Comparison of ENCODE assay signal across 20 cellular contexts in genomic region chr3:56304069-56304468, GRCh38.
A peak's percentile ranks its signal among the peaks of the same experiment; 100 is the strongest.
DNase-seq lines count a peak whose midpoint lies in the region; ATAC-seq, FAIRE-seq and TF ChIP-seq lines count a peak whose summit lies in the region.
"Had no signal": no experiment of that assay in that cellular context is flagged by ENCODE, and none has a peak within 500 bp of the region (broad histone marks: within the 10 kb centered on the region; RNA-seq: fewer than 3 reads in every experiment).

No MANE protein-coding gene starts in this region.

- ATAC-seq in heart left ventricle, result no peak
- no peak for ATAC-seq in stimulated activated naive CD8-positive, alpha-beta T cell treated with anti-CD3 and anti-CD28 coated beads, Interleukin-15, amount 100 ng/mL, for 72 hours

- H4K20me1 ChIP-seq in OCI-LY3 (ENCODE audit: insufficient read depth, low read length), result no peaks in the 10 kb centered on the region
- no peaks in the 10 kb centered on the region for H4K20me1 ChIP-seq in H1 (replicated peaks in 1 of 2; ENCODE audit: control insufficient read depth in 1 of 2, insufficient read depth in 2 of 2, low read length in 2 of 2)
- H4K20me1 ChIP-seq: BLaER1 treated with 17β-estradiol and CSF1 and Interleukin-3, amounts not matched to agents 10 nM and 100 nM had no signal

- WGBS in heart left ventricle, 4 donors, result 76 to 89% (median 78%) methylated on average over 1 of the region's 1 CpG
- 65% methylated on average over 1 of the region's 1 CpG; no CpG with 5 or more reads in 1 of the 2 experiments for WGBS in H1 (ENCODE audit: extremely low coverage in 1 of 2, insufficient coverage in 1 of 2, insufficient read length in 1 of 2, insufficient replicate concordance in 2 of 2, low coverage in 1 of 2, low lambda C conversion rate in 2 of 2, missing lambda C conversion rate in 1 of 2), 2 experiments
- 58 to 79% (median 59%) methylated on average over 1 of the region's 1 CpG for WGBS in small intestine, 3 donors

- H2BK5ac ChIP-seq in H1 (ENCODE audit: low read depth, low read length), result no peak overlapping the region

- H2BK120ac ChIP-seq in H1 (replicated peaks; ENCODE audit: low read depth, low read length), result no peak overlapping the region

- no peak for DNase-seq in cardiac muscle cell (ENCODE audit: low read depth in 1 of 2, low spot score in 1 of 2)
- DNase-seq in heart left ventricle, result no peak
- no peak for DNase-seq in H1 (ENCODE audit: low read depth in 1 of 2, low spot score in 2 of 2)
- DNase-seq in small intestine, result no peak
- no peak for DNase-seq in activated gamma-delta T cell treated with Interleukin-2 at 50 U/mL for 16 hours
- no peak for DNase-seq in stimulated activated naive CD8-positive, alpha-beta T cell treated with anti-CD3 and anti-CD28 coated beads, Interleukin-15, amount 100 ng/mL, for 72 hours
- DNase-seq in hepatic stellate cell (ENCODE audit: low spot score), result no peak
- DNase-seq: 8988T; CD4-positive, alpha-beta T cell; COR-L47; DMS53; DMS79 treated with DMSO at 0.1 percent for 48 hours; GF-D8 had no signal

- CTCF ChIA-PET in H1 (lab: Charles Lee; ENCODE audit: partially characterized antibody), result interaction anchor here (0.8 to 4.5 kb wide), 25 partner anchors 9 to 585 kb away, joined by 3 to 44 read pairs (median 5); no protein-coding TSS in a partner anchor

- no peak overlapping the region for H4K91ac ChIP-seq in H1 (replicated peaks; ENCODE audit: insufficient read length, low read length)

- H3K4me3 Mint-ChIP-seq in stimulated activated naive CD8-positive, alpha-beta T cell treated with anti-CD3 and anti-CD28 coated beads, Interleukin-15, amount 100 ng/mL, for 72 hours, result no peak overlapping the region
- H3K4me3 Mint-ChIP-seq: CD14-positive monocyte; CD4-positive, alpha-beta T cell; H9 had no signal

- no peak overlapping the region for H3K4me3 ChIP-seq in cardiac muscle cell
- no peak overlapping the region for H3K4me3 ChIP-seq in heart left ventricle
- H3K4me3 ChIP-seq in OCI-LY3 (ENCODE audit: low read length), result no peak overlapping the region
- no peak overlapping the region for H3K4me3 ChIP-seq in H1 (ENCODE audit: extremely low read depth in 1 of 4, insufficient read depth in 2 of 4, low read depth in 3 of 4, low read length in 4 of 4)
- H3K4me3 ChIP-seq in small intestine (ENCODE audit: low read depth in 1 of 2, low read length in 2 of 2), result no peak overlapping the region
- H3K4me3 ChIP-seq: A549; BLaER1 treated with 17β-estradiol and CSF1 and Interleukin-3, amounts not matched to agents 10 nM and 100 nM had no signal

- intact Hi-C loops in heart left ventricle (cut with DNase I), result no loop called here

- POLR2A ChIA-PET in H1 (lab: Charles Lee; ENCODE audit: partially characterized antibody), result no interaction called here

- peak; percentile 19 for FAIRE-seq in H1 (lab: Jason Lieb, UNC)
- FAIRE-seq in small intestine (lab: Jason Lieb, UNC), result peak; percentile 5
- FAIRE-seq: A549, GM12892 had no signal

- H3K27me3 ChIP-seq in cardiac muscle cell (no peaks in the 10 kb centered on the region), heart left ventricle (no peaks in the 10 kb centered on the region), OCI-LY3 (ENCODE audit: low read depth, low read length) (peaks cover 18% of the 10 kb centered on the region), H1 (replicated peaks in 1 of 4; ENCODE audit: control insufficient read depth in 3 of 4, extremely low read depth in 1 of 4, insufficient read depth in 3 of 4, low read length in 3 of 4) (no peaks in the 10 kb centered on the region), small intestine (ENCODE audit: control insufficient read depth in 2 of 2, insufficient read depth in 2 of 2, low read length in 2 of 2) (no peaks in the 10 kb centered on the region)
- H3K27me3 ChIP-seq: BE2C; BLaER1 treated with 17β-estradiol and CSF1 and Interleukin-3, amounts not matched to agents 10 nM and 100 nM had no signal

- H3K4me1 Mint-ChIP-seq in stimulated activated naive CD8-positive, alpha-beta T cell treated with anti-CD3 and anti-CD28 coated beads, Interleukin-15, amount 100 ng/mL, for 72 hours, result no peaks in the 10 kb centered on the region
- H3K4me1 Mint-ChIP-seq: CD14-positive monocyte had no signal

- H3K79me2 ChIP-seq in OCI-LY3 (ENCODE audit: low read length), result no peaks in the 10 kb centered on the region
- no peaks in the 10 kb centered on the region for H3K79me2 ChIP-seq in H1 (ENCODE audit: control insufficient read depth in 1 of 2, insufficient read depth in 2 of 2, low read length in 2 of 2)

- no peaks in the 10 kb centered on the region for H3K23me2 ChIP-seq in H1 (ENCODE audit: low read depth, low read length)

- H3K14ac ChIP-seq in H1 (ENCODE audit: insufficient read length), result no peak overlapping the region

- TF ChIP-seq POLR2A in heart left ventricle (IDR thresholded peaks at IDR 0.05), result no peak
- TF ChIP-seq POLR2A in H1 (IDR thresholded peaks at IDR 0.05; ENCODE audit: control extremely low read depth in 1 of 2, low read depth in 2 of 2, low read length in 2 of 2), result no peak

- no peak overlapping the region for H2BK20ac ChIP-seq in H1 (ENCODE audit: low read length)

- H3K36me3 ChIP-seq in cardiac muscle cell (no peaks in the 10 kb centered on the region), heart left ventricle (no peaks in the 10 kb centered on the region), OCI-LY3 (replicated peaks; ENCODE audit: low read depth, low read length) (no peaks in the 10 kb centered on the region), H1 (ENCODE audit: control insufficient read depth in 2 of 4, insufficient read depth in 4 of 4, low read length in 3 of 4) (no peaks in the 10 kb centered on the region), small intestine (ENCODE audit: control insufficient read depth in 2 of 2, insufficient read depth in 2 of 2, low read length in 2 of 2) (no peaks in the 10 kb centered on the region)
- H3K36me3 ChIP-seq: BE2C; BLaER1 treated with 17β-estradiol and CSF1 and Interleukin-3, amounts not matched to agents 10 nM and 100 nM had no signal

- H3K27ac Mint-ChIP-seq in stimulated activated naive CD8-positive, alpha-beta T cell treated with anti-CD3 and anti-CD28 coated beads, Interleukin-15, amount 100 ng/mL, for 72 hours, result no peak overlapping the region
- H3K27ac Mint-ChIP-seq: CD4-positive, alpha-beta T cell had no signal

- no peak overlapping the region for H3K18ac ChIP-seq in H1 (ENCODE audit: extremely low read depth, low read length)

- no peak overlapping the region for H2BK15ac ChIP-seq in H1 (ENCODE audit: low read length)

- H4K5ac ChIP-seq in H1 (ENCODE audit: insufficient read length, low read depth, low read length), result no peak overlapping the region

- H4K8ac ChIP-seq in H1 (ENCODE audit: extremely low read depth, insufficient read depth, low read length), result no peak overlapping the region

- H3K4me2 ChIP-seq in OCI-LY3 (ENCODE audit: low read length) (peak overlapping the region; percentile 14; the same call in 1 of the 2 replicates), H1 (ENCODE audit: insufficient read depth in 1 of 2, low read depth in 2 of 2, low read length in 2 of 2) (no peak overlapping the region)
- H3K4me2 ChIP-seq: A549 had no signal

- TF ChIP-seq CTCF in cardiac muscle cell (IDR thresholded peaks at IDR 0.05; ENCODE audit: low read depth, low read length) (no peak), heart left ventricle (IDR thresholded peaks at IDR 0.05) (no peak), OCI-LY3 (IDR thresholded peaks at IDR 0.05; ENCODE audit: low read depth, low read length) (no peak), H1 (IDR thresholded peaks at IDR 0.05; ENCODE audit: control extremely low read depth in 1 of 3, insufficient read depth in 1 of 3, low read depth in 1 of 3, low read length in 3 of 3) (no peak)

- H3K4me1 ChIP-seq in cardiac muscle cell (ENCODE audit: low read depth) (peaks cover 33% of the 10 kb centered on the region), heart left ventricle (peaks cover 0 to 5% (median 0%) of the 10 kb centered on the region in 12 donors), OCI-LY3 (ENCODE audit: low read length) (peaks cover 14% of the 10 kb centered on the region), H1 (replicated peaks in 1 of 4; ENCODE audit: control insufficient read depth in 3 of 4, insufficient read depth in 4 of 4, low read length in 3 of 4) (peaks cover 1 to 13% (median 8%) of the 10 kb centered on the region in 4 experiments; a peak in 4 of 7 replicates), small intestine (ENCODE audit: control insufficient read depth in 2 of 2, insufficient read depth in 1 of 2, low read depth in 1 of 2, low read length in 1 of 2) (no peaks in the 10 kb centered on the region)
- H3K4me1 ChIP-seq: A549, BE2C had no signal

- no peak overlapping the region for H2AK5ac ChIP-seq in H1 (ENCODE audit: low read depth, low read length)

- no peak overlapping the region for H2BK12ac ChIP-seq in H1 (ENCODE audit: low read depth, low read length)

- H3K4ac ChIP-seq in H1 (replicated peaks; ENCODE audit: insufficient read length, low read depth, low read length), result no peak overlapping the region

- TF ChIP-seq RAD21 in H1 (IDR thresholded peaks at IDR 0.05 in 1 of 2, conservative IDR thresholded peaks at IDR 0.05 in 1 of 2; ENCODE audit: low read depth in 2 of 2, low read length in 2 of 2), result no peak

- no peak for TF ChIP-seq EP300 in H1 (IDR thresholded peaks at IDR 0.05; ENCODE audit: borderline replicate concordance in 1 of 2, low read depth in 2 of 2, low read length in 2 of 2)

- H3K27ac ChIP-seq in cardiac muscle cell, result peak overlapping the region; percentile 83
- H3K27ac ChIP-seq in heart left ventricle, result no peak overlapping the region
- no peak overlapping the region for H3K27ac ChIP-seq in OCI-LY3 (ENCODE audit: low read length)
- no peak overlapping the region for H3K27ac ChIP-seq in H1 (ENCODE audit: low read depth, low read length)
- H3K27ac ChIP-seq in small intestine (ENCODE audit: low read depth in 1 of 2, low read length in 1 of 2), result no peak overlapping the region
- H3K27ac ChIP-seq: A549; BLaER1 treated with 17β-estradiol and CSF1 and Interleukin-3, amounts not matched to agents 10 nM and 100 nM had no signal

- no peak overlapping the region for H3K56ac ChIP-seq in H1 (replicated peaks; ENCODE audit: insufficient read length, low read depth, low read length)

- H3K9me3 ChIP-seq in cardiac muscle cell (ENCODE audit: low read depth) (no peaks in the 10 kb centered on the region), heart left ventricle (no peaks in the 10 kb centered on the region), OCI-LY3 (ENCODE audit: insufficient read depth, low read length) (no peaks in the 10 kb centered on the region), H1 (ENCODE audit: insufficient read depth in 2 of 2, low read depth in 1 of 2, low read length in 1 of 2) (no peaks in the 10 kb centered on the region), small intestine (ENCODE audit: control insufficient read depth, low read depth) (no peaks in the 10 kb centered on the region)
- H3K9me3 ChIP-seq: A549; BE2C; BLaER1 treated with 17β-estradiol and CSF1 and Interleukin-3, amounts not matched to agents 10 nM and 100 nM had no signal

- no peaks in the 10 kb centered on the region for H3K79me1 ChIP-seq in H1 (ENCODE audit: low read depth, low read length)

- peaks cover 20% of the 10 kb centered on the region for H3K27me3 Mint-ChIP-seq in stimulated activated naive CD8-positive, alpha-beta T cell treated with anti-CD3 and anti-CD28 coated beads, Interleukin-15, amount 100 ng/mL, for 72 hours

- H2AFZ ChIP-seq in OCI-LY3 (ENCODE audit: low read depth, low read length), result no peak overlapping the region
- no peak overlapping the region for H2AFZ ChIP-seq in H1 (ENCODE audit: low read length)

- H3K9ac ChIP-seq in OCI-LY3 (ENCODE audit: low read length) (no peak overlapping the region), H1 (replicated peaks in 1 of 4; ENCODE audit: extremely low read depth in 1 of 4, low read depth in 3 of 4, low read length in 3 of 4) (no peak overlapping the region)
- H3K9ac ChIP-seq: BLaER1 treated with 17β-estradiol and CSF1 and Interleukin-3, amounts not matched to agents 10 nM and 100 nM had no signal

- no peaks in the 10 kb centered on the region for H3K9me3 Mint-ChIP-seq in stimulated activated naive CD8-positive, alpha-beta T cell treated with anti-CD3 and anti-CD28 coated beads, Interleukin-15, amount 100 ng/mL, for 72 hours
- H3K9me3 Mint-ChIP-seq: CD14-positive monocyte; CD4-positive, alpha-beta T cell; H9 had no signal

- no peak overlapping the region for H3K23ac ChIP-seq in H1 (ENCODE audit: insufficient read length)
